11 cellular contexts compared by ENCODE assay signal in the genomic region with DNA sequence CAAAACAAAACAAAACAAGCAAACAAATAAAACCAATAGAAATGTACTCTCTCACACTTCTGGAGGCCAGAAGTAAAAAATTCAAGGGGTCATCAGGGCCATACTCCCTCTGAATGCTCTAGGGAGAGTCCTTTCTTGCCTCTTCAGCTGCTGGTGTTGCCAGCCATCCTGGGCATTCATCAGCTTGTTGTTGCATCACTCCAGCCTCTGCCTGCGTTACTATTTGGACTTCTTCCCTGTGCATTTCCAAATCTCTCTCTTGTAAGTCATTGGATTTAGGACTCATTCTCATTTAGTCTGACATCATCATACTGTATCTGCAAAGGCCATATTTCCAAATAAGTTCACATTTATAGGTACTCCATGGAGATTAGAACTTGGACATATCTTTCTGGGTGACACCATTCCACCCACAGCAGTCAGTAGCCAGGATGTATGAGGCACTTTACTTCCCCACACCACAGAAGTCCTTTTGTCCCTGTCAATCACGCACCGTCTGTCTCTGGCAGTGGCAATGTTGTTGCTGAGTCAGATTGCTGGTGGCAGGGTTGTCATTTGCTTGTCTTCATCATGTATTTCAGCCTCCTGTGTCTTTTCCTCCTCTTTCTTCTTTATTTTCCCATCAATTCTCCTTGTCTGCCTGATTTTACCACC.
"Had no signal": no experiment of that assay in that cellular context is flagged by ENCODE, and none has a peak within 500 bp of the region (broad histone marks: within the 10 kb centered on the region; RNA-seq: fewer than 3 reads in every experiment).

No MANE protein-coding gene starts in this region.

- FAIRE-seq: islet of Langerhans had no signal

- H2AFZ ChIP-seq: parathyroid adenoma had no signal

- H3K9ac ChIP-seq: parathyroid adenoma had no signal

- H3K4me3 ChIP-seq: lung had no signal

- H3K4me1 ChIP-seq: parathyroid adenoma had no signal

- H3K79me2 ChIP-seq: parathyroid adenoma had no signal

- ATAC-seq: activated naive CD8-positive, alpha-beta T cell treated with anti-CD3 and anti-CD28 coated beads, Interleukin-2, amount 50 U/mL, for 24 hours; activated T-helper 17 cell treated with anti-CD3 and anti-CD28 coated beads, Interleukin-2, amount 50 U/mL, for 72 hours; naive thymus-derived CD4-positive, alpha-beta T cell; stimulated activated effector memory CD8-positive, alpha-beta T cell treated with anti-CD3 and anti-CD28 coated beads, Interleukin-12 subunit alpha, Interleukin-12 subunit beta, amount 100 ng/mL, for 72 hours had no signal

- H3K27ac ChIP-seq: parathyroid adenoma had no signal

- DNase-seq: activated CD4-positive, alpha-beta T cell treated with anti-CD3 and anti-CD28 coated beads for 1 hour; activated CD4-positive, alpha-beta T cell treated with anti-CD3 and anti-CD28 coated beads, Interleukin-2, amount 50 U/mL, for 48 hours; activated naive CD4-positive, alpha-beta T cell treated with anti-CD3 and anti-CD28 coated beads for 36 hours; activated naive CD8-positive, alpha-beta T cell treated with anti-CD3 and anti-CD28 coated beads, Interleukin-2, amount 50 U/mL, for 24 hours; erythroblast; naive thymus-derived CD4-positive, alpha-beta T cell had no signal
